In the genomic region with DNA sequence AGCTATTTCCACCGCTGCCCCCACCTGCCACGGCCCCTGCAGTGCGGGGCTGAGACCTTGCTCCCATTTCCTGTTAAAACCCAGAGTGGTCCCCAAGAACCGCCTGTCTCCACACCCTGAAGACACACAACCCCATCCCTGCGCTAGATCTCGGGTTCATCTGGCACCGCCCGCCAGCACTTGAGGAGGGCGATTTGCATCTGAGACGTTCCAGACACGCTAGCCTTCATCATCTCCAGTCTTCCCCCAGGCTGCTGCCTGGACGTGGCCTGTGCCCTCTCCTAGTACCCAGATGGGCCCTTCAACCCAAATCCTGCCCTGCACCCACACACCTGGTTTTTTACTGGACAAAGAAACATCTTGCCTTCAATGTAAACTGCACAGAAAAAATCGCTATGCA, we compare ENCODE assay signal across 21 cellular contexts. TPM values are rescaled to one million over a fixed set of nuclear protein-coding genes. Genes with fewer than 3 reads are reported as not detected.
A peak's percentile ranks its signal among the peaks of the same experiment; 100 is the strongest.
DNase-seq lines count a peak whose midpoint lies in the region; ATAC-seq and TF ChIP-seq lines count a peak whose summit lies in the region.
"Had no signal": no experiment of that assay in that cellular context is flagged by ENCODE, and none has a peak within 500 bp of the region (broad histone marks: within the 10 kb centered on the region; RNA-seq: fewer than 3 reads in every experiment).

No MANE protein-coding gene starts in this region.

- peak; percentile 67 for DNase-seq in cardiac septum (ENCODE audit: low spot score)
- DNase-seq in left ventricle myocardium inferior: no peak
- DNase-seq in endothelial cell (ENCODE audit: low spot score): no peak
- DNase-seq in neural crest cell (ENCODE audit: low read depth, low spot score): no peak
- DNase-seq in AG08395 (ENCODE audit: low spot score): no peak
- no peak for DNase-seq in NCI-H128 (lab: John Stamatoyannopoulos, UW; ENCODE audit: unreplicated experiment)
- DNase-seq: Calu3; GM23248; KG1; NCI-H1048; NCI-H2107; NCI-H345; NCI-H69; NK-92 treated with Interleukin-12 subunit alpha and Interleukin-12 subunit beta, amount 100 ng/mL, for 24 hours; OCI-M1; RPMI8226 had no signal

- no peaks in the 10 kb centered on the region for H3K4me1 ChIP-seq in left ventricle myocardium inferior
- H3K4me1 ChIP-seq: A549 had no signal

- H3K4me3 ChIP-seq in left ventricle myocardium inferior: no peak overlapping the region
- H3K4me3 ChIP-seq: A549, GM12878, GM23248 had no signal

- peaks cover 30% of the 10 kb centered on the region for H3K9me3 ChIP-seq in left ventricle myocardium inferior (replicated peaks)

- peak overlapping the region; percentile 75 for H3K4me3 Mint-ChIP-seq in endothelial cell (ENCODE audit: unreplicated experiment)
- peak overlapping the region; percentile 47 for H3K4me3 Mint-ChIP-seq in neural crest cell
- H3K4me3 Mint-ChIP-seq: CD14-positive monocyte had no signal

- H3K9me3 Mint-ChIP-seq in endothelial cell (ENCODE audit: unreplicated experiment): peaks cover 24% of the 10 kb centered on the region
- H3K9me3 Mint-ChIP-seq in neural crest cell: peaks cover 19% of the 10 kb centered on the region

- H3K36me3 Mint-ChIP-seq in endothelial cell (ENCODE audit: low read depth, unreplicated experiment) (peaks cover 46% of the 10 kb centered on the region), neural crest cell (ENCODE audit: low read depth) (peaks cover 39% of the 10 kb centered on the region)

- H3K27ac Mint-ChIP-seq in endothelial cell (ENCODE audit: unreplicated experiment) (peak overlapping the region; percentile 81), neural crest cell (ENCODE audit: unreplicated experiment) (no peak overlapping the region)

- H3K4me1 Mint-ChIP-seq in endothelial cell (ENCODE audit: unreplicated experiment): no peaks in the 10 kb centered on the region
- no peaks in the 10 kb centered on the region for H3K4me1 Mint-ChIP-seq in neural crest cell
- H3K4me1 Mint-ChIP-seq: CD14-positive monocyte had no signal

- H3K27me3 Mint-ChIP-seq in endothelial cell (ENCODE audit: unreplicated experiment) (peaks cover 18% of the 10 kb centered on the region), neural crest cell (ENCODE audit: low read depth) (no peaks in the 10 kb centered on the region)

- TF ChIP-seq CTCF in left ventricle myocardium inferior (IDR thresholded peaks at IDR 0.05; ENCODE audit: borderline replicate concordance): no peak
- TF ChIP-seq CTCF in endothelial cell (IDR thresholded peaks at IDR 0.05; ENCODE audit: unreplicated experiment): no peak
- TF ChIP-seq CTCF in neural crest cell (conservative IDR thresholded peaks at IDR 0.05): no peak

- H3K36me3 ChIP-seq in left ventricle myocardium inferior: peaks cover 26% of the 10 kb centered on the region

- no peak overlapping the region for H3K27ac ChIP-seq in left ventricle myocardium inferior (replicated peaks)
- H3K27ac ChIP-seq: A549, GM23248, HL-60 had no signal

- no peaks in the 10 kb centered on the region for H3K27me3 ChIP-seq in left ventricle myocardium inferior (ENCODE audit: low read depth)

- no peak for ATAC-seq in GM21423 (IDR thresholded peaks at IDR 0.05; ENCODE audit: unreplicated experiment)
- ATAC-seq: A549, GM12878 had no signal

- intact Hi-C loops in cardiac septum (cut with DNase I): no loop called here
- intact Hi-C loops in left ventricle myocardium inferior (cut with micrococcal nuclease): no loop called here

RNA-seq across cellular contexts. Expression of a gene that starts 49.8 kb away (rescaled TPM):
- total RNA-seq in cardiac septum (23.5 TPM), left ventricle myocardium inferior (27.4 TPM), endothelial cell (ENCODE audit: unreplicated experiment) (31.8 TPM), neural crest cell (28.4 and 29.8 TPM in 2 replicates)
